Comparison of ENCODE assay signal across 10 cellular contexts in genomic region chr12:104480826-104481457, GRCh38. TPM values are rescaled to one million over a fixed set of nuclear protein-coding genes. Genes with fewer than 3 reads are reported as not detected.
DNase-seq lines count a peak whose midpoint lies in the region; ATAC-seq and TF ChIP-seq lines count a peak whose summit lies in the region.
"Had no signal": no experiment of that assay in that cellular context is flagged by ENCODE, and none has a peak within 500 bp of the region (broad histone marks: within the 10 kb centered on the region; RNA-seq: fewer than 3 reads in every experiment).

No MANE protein-coding gene starts in this region.

- H3K9me3 ChIP-seq in BLaER1 treated with 17β-estradiol and CSF1 and Interleukin-3, amounts not matched to agents 10 nM and 100 nM (replicated peaks in 1 of 11): peaks cover 0 to 15% (median 9%) of the 10 kb centered on the region in 11 experiments; a peak in 10 of 22 replicates
- H3K9me3 ChIP-seq in mucosa of descending colon: no peaks in the 10 kb centered on the region
- H3K9me3 ChIP-seq: Caco-2 had no signal

- no peaks in the 10 kb centered on the region for H3K9me3 Mint-ChIP-seq in activated T-helper 2 cell treated with anti-CD3 and anti-CD28 coated beads, Interferon-gamma antibody, Interleukin-2, Interleukin-4, amounts not matched to agents 10 μg/mL and 5 μg/mL and 100 μg/mL, durations not matched to agents 14 hours and 24 hours and 36 hours

- TF ChIP-seq POLR2A in NB4 (IDR thresholded peaks at IDR 0.05; ENCODE audit: extremely low read depth, insufficient read length): no peak

- DNase-seq in NB4 (ENCODE audit: low read depth) (peak; percentile 86), choroid plexus epithelial cell (ENCODE audit: low read depth) (peak; percentile 83), mucosa of descending colon (peak in 1 of 3 donors; percentile 68), GM19238 (ENCODE audit: insufficient read length, low spot score) (no peak), GM20000 (ENCODE audit: low spot score) (no peak), activated T-cell treated with anti-CD3 and anti-CD28 coated beads for 4 hours (no peak)
- DNase-seq in activated T-helper 2 cell treated with anti-CD3 and anti-CD28 coated beads, Interferon-gamma antibody, Interleukin-2, Interleukin-4, amounts not matched to agents 10 μg/mL and 5 μg/mL and 100 μg/mL, durations not matched to agents 14 hours and 24 hours and 36 hours (ENCODE audit: low spot score): no peak
- DNase-seq: Caco-2 had no signal

- H4K20me1 ChIP-seq in BLaER1 treated with 17β-estradiol and CSF1 and Interleukin-3, amounts not matched to agents 10 nM and 100 nM: peaks cover 7 to 38% (median 28%) of the 10 kb centered on the region in 11 experiments; a peak in 20 of 22 replicates

- no peaks in the 10 kb centered on the region for H3K27me3 Mint-ChIP-seq in activated T-helper 2 cell treated with anti-CD3 and anti-CD28 coated beads, Interferon-gamma antibody, Interleukin-2, Interleukin-4, amounts not matched to agents 10 μg/mL and 5 μg/mL and 100 μg/mL, durations not matched to agents 14 hours and 24 hours and 36 hours (ENCODE audit: low read depth)

- peaks cover 0 to 49% (median 29%) of the 10 kb centered on the region in 11 experiments; a peak in 18 of 22 replicates for H3K36me3 ChIP-seq in BLaER1 treated with 17β-estradiol and CSF1 and Interleukin-3, amounts not matched to agents 10 nM and 100 nM
- H3K36me3 ChIP-seq in mucosa of descending colon (ENCODE audit: low read depth): no peaks in the 10 kb centered on the region
- H3K36me3 ChIP-seq: esophagus muscularis mucosa had no signal

- peak overlapping the region in 10 of 11 experiments; percentile 18 to 96 (median 66); a peak in 20 of 22 replicates for H3K27ac ChIP-seq in BLaER1 treated with 17β-estradiol and CSF1 and Interleukin-3, amounts not matched to agents 10 nM and 100 nM
- H3K27ac ChIP-seq: esophagus muscularis mucosa had no signal

- peaks cover 61% of the 10 kb centered on the region for H3K36me3 Mint-ChIP-seq in activated T-helper 2 cell treated with anti-CD3 and anti-CD28 coated beads, Interferon-gamma antibody, Interleukin-2, Interleukin-4, amounts not matched to agents 10 μg/mL and 5 μg/mL and 100 μg/mL, durations not matched to agents 14 hours and 24 hours and 36 hours (ENCODE audit: low read depth)

- H3K27ac Mint-ChIP-seq in activated T-helper 2 cell treated with anti-CD3 and anti-CD28 coated beads, Interferon-gamma antibody, Interleukin-2, Interleukin-4, amounts not matched to agents 10 μg/mL and 5 μg/mL and 100 μg/mL, durations not matched to agents 14 hours and 24 hours and 36 hours: no peak overlapping the region

- intact Hi-C loops in mucosa of descending colon (cut with DNase I, micrococcal nuclease): no loop called here
- intact Hi-C loops in activated T-helper 2 cell treated with anti-CD3 and anti-CD28 coated beads, Interferon-gamma antibody, Interleukin-2, Interleukin-4, amounts not matched to agents 10 μg/mL and 5 μg/mL and 100 μg/mL, durations not matched to agents 14 hours and 24 hours and 36 hours (cut with micrococcal nuclease): no loop called here

- ATAC-seq in mucosa of descending colon: peak; percentile 36

- H3K4me1 ChIP-seq in BLaER1 treated with 17β-estradiol and CSF1 and Interleukin-3, amounts not matched to agents 10 nM and 100 nM: peaks cover 95 to 99% (median 96%) of the 10 kb centered on the region in 10 experiments
- H3K4me1 ChIP-seq in mucosa of descending colon (ENCODE audit: low read depth): peaks cover 3% of the 10 kb centered on the region
- H3K4me1 ChIP-seq: Caco-2 had no signal

- TF ChIP-seq CTCF in NB4 (IDR thresholded peaks at IDR 0.05; ENCODE audit: low read depth, low read length) (no peak), choroid plexus epithelial cell (conservative IDR thresholded peaks at IDR 0.05; ENCODE audit: low read depth, low read length) (no peak), mucosa of descending colon (IDR thresholded peaks at IDR 0.05) (no peak), GM20000 (IDR thresholded peaks at IDR 0.05; ENCODE audit: extremely low read depth, missing control alignments) (no peak)

- H3K4me2 ChIP-seq in BLaER1 treated with 17β-estradiol and CSF1 and Interleukin-3, amounts not matched to agents 10 nM and 100 nM: peak overlapping the region; percentile 75 to 99 (median 95)

- H3K4me3 ChIP-seq in BLaER1 treated with 17β-estradiol and CSF1 and Interleukin-3, amounts not matched to agents 10 nM and 100 nM: peak overlapping the region in 3 of 10 experiments; percentile 12 to 34 (median 16); a peak in 3 of 20 replicates
- H3K4me3 ChIP-seq in NB4 (ENCODE audit: low read depth, low read length): no peak overlapping the region
- no peak overlapping the region for H3K4me3 ChIP-seq in choroid plexus epithelial cell (ENCODE audit: low read depth, low read length)
- no peak overlapping the region for H3K4me3 ChIP-seq in mucosa of descending colon
- H3K4me3 ChIP-seq: esophagus muscularis mucosa had no signal

- H3K9ac ChIP-seq in BLaER1 treated with 17β-estradiol and CSF1 and Interleukin-3, amounts not matched to agents 10 nM and 100 nM: peak overlapping the region in 5 of 11 experiments; percentile 3 to 50 (median 18); a peak in 4 of 22 replicates

- H3K4me1 Mint-ChIP-seq in activated T-helper 2 cell treated with anti-CD3 and anti-CD28 coated beads, Interferon-gamma antibody, Interleukin-2, Interleukin-4, amounts not matched to agents 10 μg/mL and 5 μg/mL and 100 μg/mL, durations not matched to agents 14 hours and 24 hours and 36 hours (ENCODE audit: low read depth): peaks cover 85% of the 10 kb centered on the region

- no peak overlapping the region for H3K4me3 Mint-ChIP-seq in activated T-helper 2 cell treated with anti-CD3 and anti-CD28 coated beads, Interferon-gamma antibody, Interleukin-2, Interleukin-4, amounts not matched to agents 10 μg/mL and 5 μg/mL and 100 μg/mL, durations not matched to agents 14 hours and 24 hours and 36 hours (ENCODE audit: low read depth)

- no peaks in the 10 kb centered on the region for H3K27me3 ChIP-seq in BLaER1 treated with 17β-estradiol and CSF1 and Interleukin-3, amounts not matched to agents 10 nM and 100 nM
- H3K27me3 ChIP-seq: esophagus muscularis mucosa had no signal

RNA-seq across cellular contexts. Expression of gene CHST11, which starts 24.2 kb away (rescaled TPM):
- total RNA-seq in mucosa of descending colon: 10 to 100 TPM in 1 of 3 donors, 1 to 10 TPM in 2; 3.3 to 15.2 (median 6.6) TPM
- 41.0 and 50.6 TPM in 2 replicates for total RNA-seq in activated T-helper 2 cell treated with anti-CD3 and anti-CD28 coated beads, Interferon-gamma antibody, Interleukin-2, Interleukin-4, amounts not matched to agents 10 μg/mL and 5 μg/mL and 100 μg/mL, durations not matched to agents 14 hours and 24 hours and 36 hours

Comparison
In these comparisons a context has a peak if more than half of its experiments do, and no peak if none do; other contexts are left out.
1. DNase-seq: peak in NB4 (single experiment) and choroid plexus epithelial cell (single experiment); none in GM19238 (single experiment), activated T-helper 2 cell treated with anti-CD3 and anti-CD28 coated beads, Interferon-gamma antibody, Interleukin-2, Interleukin-4, amounts not matched to agents 10 μg/mL and 5 μg/mL and 100 μg/mL, durations not matched to agents 14 hours and 24 hours and 36 hours (single experiment), GM20000 (single experiment) and activated T-cell treated with anti-CD3 and anti-CD28 coated beads for 4 hours (single experiment).